In genomic region chr3:173513123-173513522, GRCh38 we compare ENCODE assay signal across 17 cellular contexts.
A peak's percentile ranks its signal among the peaks of the same experiment; 100 is the strongest.
DNase-seq lines count a peak whose midpoint lies in the region; ATAC-seq and FAIRE-seq lines count a peak whose summit lies in the region.
"Had no signal": no experiment of that assay in that cellular context is flagged by ENCODE, and none has a peak within 500 bp of the region (broad histone marks: within the 10 kb centered on the region; RNA-seq: fewer than 3 reads in every experiment).

No MANE protein-coding gene starts in this region.

- no peak for FAIRE-seq in urothelium cell line (lab: Jason Lieb, UNC)

- peak; percentile 91 for ATAC-seq in GM18870 (IDR thresholded peaks at IDR 0.05; ENCODE audit: unreplicated experiment)
- ATAC-seq in GM21723 (IDR thresholded peaks at IDR 0.05; ENCODE audit: unreplicated experiment) = peak; percentile 76
- peak; percentile 79 for ATAC-seq in HG03460 (IDR thresholded peaks at IDR 0.05; ENCODE audit: unreplicated experiment)
- ATAC-seq: right lobe of liver had no signal

- DNase-seq in renal cortical epithelial cell (ENCODE audit: low read depth) (peak; percentile 32), urothelium cell line (ENCODE audit: low spot score) (no peak), DMS53 treated with DMSO at 0.1 percent for 48 hours (lab: John Stamatoyannopoulos, UW; ENCODE audit: unreplicated experiment) (no peak)
- DNase-seq in stimulated activated naive CD4-positive, alpha-beta T cell treated with Interleukin-2 at 50 U/mL for 16 hours (lab: John Stamatoyannopoulos, UW) = no peak
- DNase-seq: activated CD4-positive, alpha-beta T cell treated with anti-CD3 and anti-CD28 coated beads for 4 hours; activated naive CD8-positive, alpha-beta T cell treated with anti-CD3 and anti-CD28 coated beads, Interleukin-2, amount 10 ng/mL, durations not matched to agents 7 days and 5 days; activated T-cell treated with anti-CD3 and anti-CD28 coated beads, Interleukin-2, amount 50 U/mL, for 1 hour; effector CD4-positive, alpha-beta T cell; GOT3; hippocampal formation; NCI-H1694; NCI-H446 treated with DMSO at 0.1 percent for 48 hours; right lobe of liver; stimulated activated CD4-positive, alpha-beta T cell treated with anti-CD3 and anti-CD28 coated beads, Interleukin-1b, Interleukin-23, amount 100 ng/mL, for 48 hours had no signal
